In the genomic region with DNA sequence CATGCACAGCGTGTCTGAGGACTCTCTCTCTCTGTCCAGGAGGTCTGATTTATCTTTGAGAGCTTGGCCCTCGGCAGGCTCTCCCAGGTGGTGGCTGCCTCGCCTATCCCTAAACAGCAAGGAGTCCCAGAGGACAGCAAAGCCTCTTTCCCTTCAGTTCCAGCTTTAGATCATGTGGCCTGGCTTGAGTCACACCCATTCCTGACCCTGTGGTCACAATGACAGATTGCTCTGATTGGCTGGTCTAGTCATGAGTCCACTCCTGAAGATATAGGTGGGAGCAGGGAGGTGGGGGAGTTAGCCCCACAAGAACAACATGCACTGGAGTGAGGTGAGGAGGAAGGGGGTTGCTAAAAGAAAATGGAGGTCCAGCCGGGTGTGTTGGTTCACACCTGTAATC, we compare ENCODE assay signal across 2 cellular contexts.
TF ChIP-seq lines count a peak whose summit lies in the region.

No MANE protein-coding gene starts in this region.

TF ChIP-seq in GM12891, 5 proteins besides CTCF, POLR2A, EP300 and RAD21:
- TF ChIP-seq POLR2AphosphoS5 (IDR thresholded peaks at IDR 0.05; ENCODE audit: low read depth, low read length) (no peak), POU2F2 (IDR thresholded peaks at IDR 0.05; ENCODE audit: low read depth, low read length) (no peak), PAX5 (IDR thresholded peaks at IDR 0.05; ENCODE audit: insufficient read depth, low read length, severe bottlenecking) (no peak), TAF1 (IDR thresholded peaks at IDR 0.05; ENCODE audit: low read depth, low read length) (no peak), SPI1 (IDR thresholded peaks at IDR 0.05; ENCODE audit: low read depth, low read length) (no peak)

TF ChIP-seq in HepG2, 621 proteins besides CTCF, POLR2A, EP300 and RAD21:
- TF ChIP-seq SRY (CRISPR knock-in tag; IDR thresholded peaks at IDR 0.05): no peak
- TF ChIP-seq NFYB (CRISPR knock-in tag; IDR thresholded peaks at IDR 0.05): peak; percentile 15; the same call in 1 of the 2 replicates
